20 cellular contexts compared by ENCODE assay signal in the genomic region with DNA sequence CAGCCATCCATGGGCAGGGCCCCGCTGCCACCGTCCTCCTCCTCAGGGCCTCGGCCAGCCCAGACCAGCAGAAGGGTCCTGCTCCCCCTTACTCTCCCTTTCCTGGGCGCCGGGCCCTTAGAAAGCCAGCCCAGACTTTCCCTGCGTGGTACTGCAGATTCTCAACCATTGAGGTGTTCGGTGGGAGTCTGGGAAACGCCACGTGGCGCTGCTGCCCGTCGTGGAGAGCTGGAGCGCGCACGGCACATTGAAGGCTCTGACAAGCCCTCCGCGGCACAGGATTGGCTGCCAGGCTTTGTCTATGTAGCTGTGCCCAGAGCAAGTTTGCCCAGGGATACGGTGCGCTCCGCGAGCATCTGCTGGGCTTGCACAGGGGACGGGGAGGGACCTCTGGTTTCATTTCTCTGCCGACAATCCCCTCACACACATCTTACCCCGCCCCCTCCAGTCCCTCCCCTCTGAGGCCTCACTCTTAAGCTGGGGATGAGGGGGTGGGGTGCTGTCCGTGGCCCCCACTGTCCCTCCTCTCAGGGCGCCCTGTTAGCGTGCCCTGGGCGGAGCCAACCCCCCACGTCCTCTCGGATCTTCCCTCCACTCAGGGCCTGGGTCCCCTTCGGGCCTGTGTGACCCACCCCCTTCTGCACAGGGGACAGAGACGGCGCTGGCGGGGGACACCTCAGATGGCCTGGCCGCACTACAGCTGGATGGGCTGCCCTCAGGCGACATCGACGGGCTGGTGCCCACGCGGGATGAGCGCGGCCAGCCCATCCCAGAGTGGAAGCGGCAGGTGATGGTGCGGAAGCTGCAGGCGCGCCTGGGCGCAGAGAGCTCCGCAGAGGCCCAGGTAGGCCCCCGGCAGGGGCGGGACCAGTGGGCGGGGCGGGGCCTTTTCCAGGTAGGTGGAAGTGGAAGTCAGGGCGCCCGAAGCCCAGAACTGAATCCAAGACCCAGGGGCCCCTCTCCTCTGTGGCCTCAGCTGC. TPM values are rescaled to one million over a fixed set of nuclear protein-coding genes. Genes with fewer than 3 reads are reported as not detected.
A peak's percentile ranks its signal among the peaks of the same experiment; 100 is the strongest.
DNase-seq lines count a peak whose midpoint lies in the region; ATAC-seq and TF ChIP-seq lines count a peak whose summit lies in the region.
"Had no signal": no experiment of that assay in that cellular context is flagged by ENCODE, and none has a peak within 500 bp of the region (broad histone marks: within the 10 kb centered on the region; RNA-seq: fewer than 3 reads in every experiment).

No MANE protein-coding gene starts in this region.

- H3K23ac ChIP-seq in neuronal stem cell (ENCODE audit: low read depth, low read length, poor library complexity): peak overlapping the region; percentile 30

- H3K4me3 ChIP-seq in BLaER1 (no peak overlapping the region), adipocyte (ENCODE audit: low read length) (peak overlapping the region; percentile 70), iPS-15b (ENCODE audit: low read depth, low read length) (peak overlapping the region; percentile 18), neuronal stem cell (ENCODE audit: low read length in 2 of 2) (no peak overlapping the region), HAP-1 (no peak overlapping the region), WERI-Rb-1 (ENCODE audit: low read depth, low read length) (no peak overlapping the region)
- H3K4me3 ChIP-seq: gastrocnemius medialis had no signal

- H3K14ac ChIP-seq in neuronal stem cell (ENCODE audit: low read length): peak overlapping the region; percentile 56

- no peak for TF ChIP-seq CTCF in WERI-Rb-1 (IDR thresholded peaks at IDR 0.05; ENCODE audit: low read depth, low read length)

- H2AFZ ChIP-seq in neuronal stem cell (ENCODE audit: low read length): peak overlapping the region; percentile 81

- peak overlapping the region; percentile 94 for H2AK5ac ChIP-seq in neuronal stem cell (ENCODE audit: low read depth, low read length)

- H3K79me1 ChIP-seq in neuronal stem cell (ENCODE audit: low read depth, low read length): peaks cover 8% of the 10 kb centered on the region

- H3K9ac ChIP-seq in BLaER1 (no peak overlapping the region), adipocyte (ENCODE audit: low read length) (peak overlapping the region; percentile 82), iPS-15b (ENCODE audit: low read depth, low read length) (no peak overlapping the region), neuronal stem cell (ENCODE audit: low read depth, low read length, poor library complexity) (peak overlapping the region; percentile 4)

- H3K36me3 ChIP-seq in BLaER1 (no peaks in the 10 kb centered on the region), adipocyte (ENCODE audit: control insufficient read depth, insufficient read depth, low read length, severe bottlenecking) (no peaks in the 10 kb centered on the region), iPS-15b (ENCODE audit: control insufficient read depth, insufficient read depth, low read length) (no peaks in the 10 kb centered on the region), neuronal stem cell (replicated peaks in 1 of 2; ENCODE audit: control insufficient read depth in 2 of 2, insufficient read depth in 2 of 2, low read length in 2 of 2) (peaks cover 0 to 2% of the 10 kb centered on the region in 2 donors), HAP-1 (replicated peaks) (no peaks in the 10 kb centered on the region), WERI-Rb-1 (no peaks in the 10 kb centered on the region)
- H3K36me3 ChIP-seq: gastrocnemius medialis, upper lobe of left lung had no signal

- peak overlapping the region; percentile 41 for H2BK12ac ChIP-seq in neuronal stem cell (ENCODE audit: low read length)

- peak overlapping the region; percentile 92 for H3K18ac ChIP-seq in neuronal stem cell (ENCODE audit: low read length)

- peak overlapping the region; percentile 83 for H2BK15ac ChIP-seq in neuronal stem cell (ENCODE audit: low read length)

- H4K20me1 ChIP-seq in BLaER1: no peaks in the 10 kb centered on the region

- no peak overlapping the region for H2BK120ac ChIP-seq in neuronal stem cell (ENCODE audit: low read depth, low read length)

- peak overlapping the region; percentile 90 for H2BK5ac ChIP-seq in neuronal stem cell (ENCODE audit: low read length)

- H3K4me2 ChIP-seq in BLaER1: peak overlapping the region; percentile 63
- no peak overlapping the region for H3K4me2 ChIP-seq in neuronal stem cell (ENCODE audit: insufficient read depth, low read length, poor library complexity, severe bottlenecking)

- DNase-seq in adipocyte (ENCODE audit: low read depth) (no peak), neuronal stem cell (ENCODE audit: low spot score) (no peak), HAP-1 (ENCODE audit: low spot score in 2 of 2) (no peak), WERI-Rb-1 (no peak), pons (ENCODE audit: low spot score) (no peak)
- DNase-seq: activated B cell treated with CpG ODN at 0.5 μM for 24 hours; activated CD4-positive, alpha-beta T cell treated with anti-CD3 and anti-CD28 coated beads, Interleukin-2, amount 50 U/mL, for 48 hours; activated naive CD8-positive, alpha-beta T cell treated with anti-CD3 and anti-CD28 coated beads for 36 hours; effector CD4-positive, alpha-beta T cell; gastrocnemius medialis; GOT3; hypothalamus; NCI-H1436; NCI-H524 had no signal

- no peak overlapping the region for H4K8ac ChIP-seq in neuronal stem cell (ENCODE audit: low read depth, low read length)

- no peak for ATAC-seq in HG02970 (IDR thresholded peaks at IDR 0.05; ENCODE audit: low FRiP score, unreplicated experiment)
- ATAC-seq: gastrocnemius medialis had no signal

- H4K91ac ChIP-seq in neuronal stem cell (ENCODE audit: low read depth, low read length, poor library complexity): peak overlapping the region; percentile 94

- H3K27ac ChIP-seq in BLaER1 (no peak overlapping the region), neuronal stem cell (replicated peaks; ENCODE audit: low read length) (no peak overlapping the region), WERI-Rb-1 (no peak overlapping the region)
- H3K27ac ChIP-seq: C4-2B, gastrocnemius medialis, RWPE1 had no signal

- peaks cover 75% of the 10 kb centered on the region for H3K4me1 ChIP-seq in BLaER1
- H3K4me1 ChIP-seq in adipocyte (ENCODE audit: control insufficient read depth, insufficient read depth, low read length): peaks cover 3% of the 10 kb centered on the region
- no peaks in the 10 kb centered on the region for H3K4me1 ChIP-seq in iPS-15b (ENCODE audit: control insufficient read depth, insufficient read depth, low read length)
- peaks cover 2 to 5% of the 10 kb centered on the region in 2 donors for H3K4me1 ChIP-seq in neuronal stem cell (ENCODE audit: control insufficient read depth in 2 of 2, insufficient read depth in 1 of 2, low read depth in 1 of 2, low read length in 2 of 2)
- H3K4me1 ChIP-seq in HAP-1: no peaks in the 10 kb centered on the region

- in situ Hi-C loops in HAP-1 (cut with MboI; ENCODE audit: low sequenced_read_pairs): no loop called here

- H3K27me3 ChIP-seq in BLaER1: no peaks in the 10 kb centered on the region
- peaks cover 12% of the 10 kb centered on the region for H3K27me3 ChIP-seq in adipocyte (replicated peaks; ENCODE audit: control insufficient read depth, insufficient read depth, low read length)
- H3K27me3 ChIP-seq in iPS-15b (ENCODE audit: control insufficient read depth, insufficient read depth, low read length): no peaks in the 10 kb centered on the region
- peaks cover 0 to 3% (median 0%) of the 10 kb centered on the region in 3 experiments for H3K27me3 ChIP-seq in neuronal stem cell (ENCODE audit: control insufficient read depth in 3 of 3, insufficient read depth in 3 of 3, low read depth in 1 of 3, low read length in 3 of 3)
- no peaks in the 10 kb centered on the region for H3K27me3 ChIP-seq in HAP-1 (ENCODE audit: low read depth)
- no peaks in the 10 kb centered on the region for H3K27me3 ChIP-seq in WERI-Rb-1 (ENCODE audit: insufficient read depth, low read depth, severe bottlenecking)
- H3K27me3 ChIP-seq: gastrocnemius medialis, upper lobe of left lung had no signal

- peak overlapping the region; percentile 53 for H3K4ac ChIP-seq in neuronal stem cell (ENCODE audit: low read length)

- H3K9me3 ChIP-seq in BLaER1 (no peaks in the 10 kb centered on the region), adipocyte (ENCODE audit: control insufficient read depth, low read length) (no peaks in the 10 kb centered on the region), iPS-15b (ENCODE audit: control insufficient read depth, insufficient read depth, low read length) (no peaks in the 10 kb centered on the region), neuronal stem cell (replicated peaks in 1 of 2; ENCODE audit: control insufficient read depth in 2 of 2, insufficient read depth in 1 of 2, low read depth in 1 of 2, low read length in 2 of 2) (peaks cover 0 to 5% of the 10 kb centered on the region in 2 donors), HAP-1 (no peaks in the 10 kb centered on the region), WERI-Rb-1 (ENCODE audit: severe bottlenecking) (peaks cover 2% of the 10 kb centered on the region)
- H3K9me3 ChIP-seq: gastrocnemius medialis, upper lobe of left lung had no signal

- no CpG with 5 or more reads among the region's 54 CpGs for WGBS in neuronal stem cell (ENCODE audit: extremely low coverage in 2 of 2, insufficient read length in 2 of 2, insufficient replicate concordance in 1 of 2), 2 donors

RNA-seq across cellular contexts. Expression of a gene that starts 10.1 kb away (rescaled TPM):
- 0.06 TPM for polyA plus RNA-seq in neuronal stem cell (2013, experiment 1 of 2)
- 0.07 TPM for polyA plus RNA-seq in neuronal stem cell (2013, experiment 2 of 2)

RNA-seq across cellular contexts. Expression of a gene that starts 28.2 kb away (rescaled TPM):
- polyA plus RNA-seq in neuronal stem cell (2013, experiment 1 of 2): 0.45 TPM
- 0.46 TPM for polyA plus RNA-seq in neuronal stem cell (2013, experiment 2 of 2)

RNA-seq across cellular contexts. Expression of a gene that starts 30.4 kb away (rescaled TPM):
- polyA plus RNA-seq in neuronal stem cell (2013, experiment 1 of 2): 0.43 TPM
- polyA plus RNA-seq in neuronal stem cell (2013, experiment 2 of 2): 0.37 TPM

Comparison
In these comparisons a context has a peak if more than half of its experiments do, and no peak if none do; other contexts are left out.
1. H3K4me3 ChIP-seq: peak in adipocyte (single experiment) and iPS-15b (single experiment); none in BLaER1 (single experiment), neuronal stem cell (0 of 2), HAP-1 (single experiment) and WERI-Rb-1 (single experiment).
2. H3K9ac ChIP-seq: peak in adipocyte (single experiment) and neuronal stem cell (single experiment); none in BLaER1 (single experiment) and iPS-15b (single experiment).